In the genomic region with DNA sequence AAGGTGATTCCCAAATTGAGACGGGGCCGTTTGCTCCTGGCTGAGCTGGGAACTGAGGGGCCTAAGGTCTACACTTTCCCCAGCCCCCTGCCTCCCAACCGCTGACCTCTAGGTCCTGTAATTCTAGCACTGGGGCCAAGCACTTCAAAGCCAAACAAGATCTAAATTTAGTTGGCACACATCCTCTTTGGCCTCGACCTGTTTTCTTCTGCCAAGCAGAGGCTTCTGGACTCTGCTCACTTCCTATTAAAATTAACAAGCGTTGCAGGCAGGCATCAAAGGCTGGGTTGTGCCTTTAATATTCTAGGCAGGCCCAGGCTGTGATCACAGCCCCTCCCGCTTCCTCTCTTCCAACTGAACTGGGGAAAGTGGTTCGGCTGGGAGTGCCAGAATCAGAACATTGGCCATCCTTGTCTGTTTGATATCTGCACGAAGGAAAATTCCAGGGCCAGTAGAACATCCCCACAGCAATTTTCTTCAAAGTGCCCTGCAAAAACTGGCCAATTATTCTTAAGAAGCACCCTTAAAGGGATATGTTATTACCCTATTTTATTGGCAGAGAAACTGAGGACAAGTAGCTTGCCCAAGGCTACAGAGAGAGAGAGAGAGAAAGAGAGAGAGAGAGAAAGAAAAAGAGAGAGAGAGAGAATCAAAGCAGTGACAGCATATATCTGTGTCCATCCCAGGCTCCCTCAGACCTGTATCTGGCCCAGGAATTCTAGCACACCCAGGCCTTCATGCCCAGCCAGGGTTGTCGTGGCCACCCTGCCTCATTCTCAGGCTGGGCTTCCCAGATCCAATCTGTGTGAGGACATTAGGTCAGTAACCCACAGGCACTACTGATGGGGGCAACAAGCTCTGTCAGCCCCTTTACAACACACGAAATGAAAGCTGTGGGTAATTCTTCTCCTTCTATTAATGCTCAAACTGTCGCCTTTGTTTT, we compare ENCODE assay signal across 13 cellular contexts. TPM values are rescaled to one million over a fixed set of nuclear protein-coding genes. Genes with fewer than 3 reads are reported as not detected.
DNase-seq lines count a peak whose midpoint lies in the region; ATAC-seq, FAIRE-seq and TF ChIP-seq lines count a peak whose summit lies in the region.
"Had no signal": no experiment of that assay in that cellular context is flagged by ENCODE, and none has a peak within 500 bp of the region (broad histone marks: within the 10 kb centered on the region; RNA-seq: fewer than 3 reads in every experiment).

No MANE protein-coding gene starts in this region.

- no peaks in the 10 kb centered on the region for H3K9me2 ChIP-seq in OCI-LY7 (ENCODE audit: insufficient read depth, low read length)

- no peaks in the 10 kb centered on the region for H3K27me3 ChIP-seq in pancreas

- H3K36me3 ChIP-seq in OCI-LY7 (ENCODE audit: insufficient read depth, low read length) = no peaks in the 10 kb centered on the region
- no peaks in the 10 kb centered on the region for H3K36me3 ChIP-seq in pancreas

- H3K27ac Mint-ChIP-seq in activated naive CD4-positive, alpha-beta T cell treated with anti-CD3 and anti-CD28 coated beads, Interleukin-2, amount 50 U/mL, for 72 hours = no peak overlapping the region

- H3K27ac ChIP-seq in OCI-LY7 (ENCODE audit: low read depth, low read length, poor library complexity, severe bottlenecking) = no peak overlapping the region
- H3K27ac ChIP-seq in pancreas = no peak overlapping the region
- H3K27ac ChIP-seq: coronary artery had no signal

- H3K36me3 Mint-ChIP-seq in activated naive CD4-positive, alpha-beta T cell treated with anti-CD3 and anti-CD28 coated beads, Interleukin-2, amount 50 U/mL, for 72 hours = no peaks in the 10 kb centered on the region

- 27 to 42% methylated on average over 11 of the region's 11 CpGs for WGBS in pancreas, 2 donors

- no peak for FAIRE-seq in pancreas (lab: Jason Lieb, UNC)

- H3K9me3 ChIP-seq in OCI-LY7 (ENCODE audit: low read length) (no peaks in the 10 kb centered on the region), pancreas (no peaks in the 10 kb centered on the region)
- H3K9me3 ChIP-seq: Caco-2 had no signal

- TF ChIP-seq CTCF in OCI-LY7 (conservative IDR thresholded peaks at IDR 0.05; ENCODE audit: low read length) = no peak
- no peak for TF ChIP-seq CTCF in pancreas (IDR thresholded peaks at IDR 0.05)
- TF ChIP-seq CTCF in GM10248 (IDR thresholded peaks at IDR 0.05; ENCODE audit: control extremely low read depth, extremely low read depth, low read depth, missing control alignments) = no peak

- peak; percentile 23 to 67 (median 54) for ATAC-seq in pancreas
- no peak for ATAC-seq in activated naive CD4-positive, alpha-beta T cell treated with anti-CD3 and anti-CD28 coated beads, Interleukin-2, amount 50 U/mL, for 72 hours

- DNase-seq in G401 (ENCODE audit: low spot score) (peak; percentile 61), OCI-LY7 (ENCODE audit: low spot score) (peak; percentile 63), head of caudate nucleus (peak; percentile 50 to 93 (median 80)), pancreas (no peak), GM10248 (ENCODE audit: extremely low spot score) (no peak), HuH-7 (ENCODE audit: low spot score) (no peak)
- DNase-seq in activated CD4-positive, alpha-beta T cell treated with anti-CD3 and anti-CD28 coated beads for 1 hour = no peak
- no peak for DNase-seq in activated naive CD4-positive, alpha-beta T cell treated with anti-CD3 and anti-CD28 coated beads, Interleukin-2, amount 50 U/mL, for 72 hours (ENCODE audit: low spot score in 2 of 2)
- DNase-seq: Caco-2, NCI-H2107 had no signal

- no TSS peak for BruUV-seq in OCI-LY7 (replicated peaks; lab: Mats Ljungman, UMichigan)

- no peaks in the 10 kb centered on the region for H3K9me3 Mint-ChIP-seq in activated naive CD4-positive, alpha-beta T cell treated with anti-CD3 and anti-CD28 coated beads, Interleukin-2, amount 50 U/mL, for 72 hours

- no peaks in the 10 kb centered on the region for H3K79me2 ChIP-seq in OCI-LY7 (ENCODE audit: insufficient read depth, low read depth, low read length)

- peak overlapping the region; percentile 6 for H3K4me2 ChIP-seq in OCI-LY7 (ENCODE audit: low read length)

- H2AFZ ChIP-seq in OCI-LY7 (ENCODE audit: low read length) = peak overlapping the region; percentile 20; the same call in 1 of the 2 replicates

- CTCF ChIA-PET in OCI-LY7 (lab: Charles Lee; ENCODE audit: unreplicated experiment) (no interaction called here), GM10248 (lab: Yijun Ruan, JAX) (interaction anchor here (1.8 kb wide), 1 partner anchor 24 kb away, joined by 4 read pairs; no protein-coding TSS in a partner anchor)

- in situ Hi-C loops in G401 (cut with HindIII; ENCODE audit: low sequenced_read_pairs) = no loop called here

- H3K4me3 ChIP-seq in OCI-LY7 (ENCODE audit: low read depth, low read length, poor library complexity, severe bottlenecking) = no peak overlapping the region
- no peak overlapping the region for H3K4me3 ChIP-seq in pancreas
- H3K4me3 ChIP-seq: coronary artery had no signal

- intact Hi-C loops in OCI-LY7 (cut with micrococcal nuclease; ENCODE audit: unreplicated experiment) = no loop called here
- intact Hi-C loops in head of caudate nucleus (cut with DNase I) = no loop called here
- intact Hi-C loops in pancreas (cut with DNase I) = no loop called here

- H4K20me1 ChIP-seq in OCI-LY7 (ENCODE audit: insufficient read depth, low read length) = no peaks in the 10 kb centered on the region

- H3K4me1 ChIP-seq in OCI-LY7 (ENCODE audit: insufficient read depth, low read length, poor library complexity, severe bottlenecking) = peaks cover 26% of the 10 kb centered on the region
- H3K4me1 ChIP-seq in pancreas = peaks cover 0 to 4% (median 4%) of the 10 kb centered on the region in 3 donors
- H3K4me1 ChIP-seq: Caco-2 had no signal

- POLR2A ChIA-PET in OCI-LY7 (lab: Charles Lee) = interaction anchor here (0.6 to 2.2 kb wide), 2 partner anchors 10 to 72 kb away, joined by 3 to 7 read pairs; no protein-coding TSS in a partner anchor
- POLR2A ChIA-PET in GM10248 (lab: Yijun Ruan, JAX) = no interaction called here

RNA-seq across cellular contexts. Expression of a gene that starts 12.8 kb away (rescaled TPM):
- not detected in 2 replicates for total RNA-seq in G401 (2014; rRNA removed; shearing (Covaris generic))
- total RNA-seq in OCI-LY7 (2014; rRNA removed; shearing (Covaris generic)) = not detected in 2 replicates
- total RNA-seq in OCI-LY7 (2022) = not detected in 2 replicates
- total RNA-seq in pancreas = not detected
- not detected for polyA plus RNA-seq in pancreas
- total RNA-seq in activated naive CD4-positive, alpha-beta T cell treated with anti-CD3 and anti-CD28 coated beads, Interleukin-2, amount 50 U/mL, for 72 hours = not detected
- total RNA-seq: Caco-2, H4, osteocyte had no signal

RNA-seq across cellular contexts. Expression of a gene that starts 32.2 kb away (rescaled TPM):
- 72.5 and 83.8 TPM in 2 replicates for total RNA-seq in G401 (2014; rRNA removed; shearing (Covaris generic))
- total RNA-seq in OCI-LY7 (2014; rRNA removed; shearing (Covaris generic)) = 13.9 and 15.3 TPM in 2 replicates
- total RNA-seq in OCI-LY7 (2022) (14.1 and 18.3 TPM in 2 replicates), pancreas (10 to 100 TPM in 5 of 6 donors, 1 to 10 TPM in 1; 10.0 to 19.0 (median 14.5) TPM)
- polyA plus RNA-seq in pancreas = 10 to 100 TPM; 20.7 to 50.4 TPM
- total RNA-seq in activated naive CD4-positive, alpha-beta T cell treated with anti-CD3 and anti-CD28 coated beads, Interleukin-2, amount 50 U/mL, for 72 hours = 10 to 100 TPM; 26.2 to 27.1 TPM

RNA-seq across cellular contexts. Expression of a gene that starts 37.3 kb away (rescaled TPM):
- not detected in 2 replicates for total RNA-seq in G401 (2014; rRNA removed; shearing (Covaris generic))
- not detected in 2 replicates for total RNA-seq in OCI-LY7 (2014; rRNA removed; shearing (Covaris generic))
- not detected in 2 replicates for total RNA-seq in OCI-LY7 (2022)
- under 1 TPM in 2 of 6 donors, not detected in 4; 0.41 to 0.43 TPM for total RNA-seq in pancreas
- 1 to 10 TPM; 1.1 to 4.6 TPM for polyA plus RNA-seq in pancreas
- total RNA-seq in activated naive CD4-positive, alpha-beta T cell treated with anti-CD3 and anti-CD28 coated beads, Interleukin-2, amount 50 U/mL, for 72 hours = 10 to 100 TPM in 1 of 2 donors, 1 to 10 TPM in 1; 1.6 to 50.8 TPM
- total RNA-seq: Caco-2, H4, osteocyte had no signal

RNA-seq across cellular contexts. Expression of a gene that starts 56.3 kb away (rescaled TPM):
- 0.43 TPM in 1 of 2 replicates, not detected in the other for total RNA-seq in G401 (2014; rRNA removed; shearing (Covaris generic))
- total RNA-seq in OCI-LY7 (2014; rRNA removed; shearing (Covaris generic)) = 27.2 and 40.0 TPM in 2 replicates
- total RNA-seq in OCI-LY7 (2022) = 5.7 and 9.3 TPM in 2 replicates
- total RNA-seq in pancreas = 100 to 1,000 TPM in 3 of 6 donors, 10 to 100 TPM in 3; 71.0 to 389 (median 110) TPM
- 100 to 1,000 TPM; 254 to 495 TPM for polyA plus RNA-seq in pancreas
- 100 to 1,000 TPM; 165 to 200 TPM for total RNA-seq in activated naive CD4-positive, alpha-beta T cell treated with anti-CD3 and anti-CD28 coated beads, Interleukin-2, amount 50 U/mL, for 72 hours

Comparison
In these comparisons a context has a peak if more than half of its experiments do, and no peak if none do; other contexts are left out.
1. DNase-seq: peak in G401 (single experiment), OCI-LY7 (single experiment) and head of caudate nucleus (42 of 42); none in pancreas (0 of 6), activated CD4-positive, alpha-beta T cell treated with anti-CD3 and anti-CD28 coated beads for 1 hour (single experiment), GM10248 (single experiment), activated naive CD4-positive, alpha-beta T cell treated with anti-CD3 and anti-CD28 coated beads, Interleukin-2, amount 50 U/mL, for 72 hours (0 of 2) and HuH-7 (single experiment).
2. ATAC-seq: peak in pancreas (4 of 4); none in activated naive CD4-positive, alpha-beta T cell treated with anti-CD3 and anti-CD28 coated beads, Interleukin-2, amount 50 U/mL, for 72 hours (0 of 2).